1 cellular context compared by ENCODE assay signal in the genomic region with DNA sequence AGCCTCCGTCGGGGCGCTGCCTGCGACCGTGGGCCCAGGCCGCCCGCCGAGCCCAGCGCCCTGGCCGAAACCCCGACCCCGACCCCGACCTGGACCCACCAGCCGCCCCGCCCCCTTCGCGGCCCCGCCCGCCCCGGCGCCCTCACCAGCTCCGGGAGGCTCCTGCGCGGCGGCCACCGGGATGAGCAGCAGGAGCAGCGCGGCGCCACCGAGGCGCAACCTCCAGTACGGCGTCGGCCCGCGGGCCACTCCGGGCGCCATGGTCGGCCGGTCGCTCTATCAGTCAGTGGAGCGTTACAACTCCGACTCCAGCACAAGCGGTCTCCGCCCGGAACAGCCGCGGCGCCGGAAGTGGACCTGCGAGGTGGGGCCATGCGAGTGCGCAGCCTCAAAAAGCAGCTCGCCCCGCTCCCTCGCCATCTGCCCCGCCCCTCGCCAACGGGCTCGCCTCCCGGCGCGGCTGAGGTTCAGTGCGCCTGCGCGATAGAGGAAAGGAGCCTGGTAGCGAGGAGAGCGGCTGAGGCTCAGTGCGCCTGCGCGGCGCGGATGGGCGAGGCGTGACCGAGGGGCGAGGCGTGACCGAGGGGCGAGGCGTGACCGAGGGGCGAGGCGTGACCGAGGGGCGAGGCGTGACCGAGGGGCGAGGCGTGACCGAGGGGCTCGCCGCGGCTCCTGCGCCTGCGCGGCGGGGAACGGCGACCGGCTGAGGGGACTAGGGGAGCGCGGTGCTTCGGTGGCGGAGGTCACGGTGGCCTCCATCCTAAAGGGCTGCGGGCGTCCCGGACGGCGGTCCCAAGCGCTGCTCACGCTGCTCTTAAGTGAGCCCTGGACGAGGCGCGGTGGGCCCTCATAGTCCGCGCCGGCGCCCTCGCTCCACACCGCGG.
TF ChIP-seq lines count a peak whose summit lies in the region.

A gene with protein sequence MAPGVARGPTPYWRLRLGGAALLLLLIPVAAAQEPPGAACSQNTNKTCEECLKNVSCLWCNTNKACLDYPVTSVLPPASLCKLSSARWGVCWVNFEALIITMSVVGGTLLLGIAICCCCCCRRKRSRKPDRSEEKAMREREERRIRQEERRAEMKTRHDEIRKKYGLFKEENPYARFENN (minus strand): TSS at position 335 of the 884 bp plus-strand sequence. CDS start 74 bp downstream, at position 261.

TF ChIP-seq in HepG2, 621 proteins besides CTCF, POLR2A, EP300 and RAD21 (continued from another document and continues in another):
- peak; percentile 64 for TF ChIP-seq IKZF4 (CRISPR knock-in tag; IDR thresholded peaks at IDR 0.05; ENCODE audit: borderline replicate concordance, low read depth, not compliant biosample characterization)
- TF ChIP-seq SSRP1 (CRISPR knock-in tag; IDR thresholded peaks at IDR 0.05) = no peak
- TF ChIP-seq NFIC (IDR thresholded peaks at IDR 0.05; ENCODE audit: low read length) = no peak
- peak; percentile 41; the same call in 1 of the 2 replicates for TF ChIP-seq ZNF598 (CRISPR knock-in tag; IDR thresholded peaks at IDR 0.05; ENCODE audit: borderline replicate concordance)
- TF ChIP-seq SCMH1 (CRISPR knock-in tag; IDR thresholded peaks at IDR 0.05; ENCODE audit: borderline replicate concordance) = no peak
- no peak for TF ChIP-seq PLRG1 (conservative IDR thresholded peaks at IDR 0.05)
- no peak for TF ChIP-seq NCOA1 (CRISPR knock-in tag; IDR thresholded peaks at IDR 0.05)
- no peak for TF ChIP-seq NCOA5 (CRISPR knock-in tag; IDR thresholded peaks at IDR 0.05)
- TF ChIP-seq SNRNP70 (IDR thresholded peaks at IDR 0.05; ENCODE audit: low read depth, low read length) = no peak
- TF ChIP-seq FOXK2 (IDR thresholded peaks at IDR 0.05) = no peak
- peak; percentile 67; the same call in 1 of the 2 replicates for TF ChIP-seq ZNF431 (CRISPR knock-in tag; IDR thresholded peaks at IDR 0.05; ENCODE audit: borderline replicate concordance, low read depth)
- TF ChIP-seq KDM6A (CRISPR knock-in tag; IDR thresholded peaks at IDR 0.05; ENCODE audit: low read depth) = no peak
- TF ChIP-seq, protein P1, sequence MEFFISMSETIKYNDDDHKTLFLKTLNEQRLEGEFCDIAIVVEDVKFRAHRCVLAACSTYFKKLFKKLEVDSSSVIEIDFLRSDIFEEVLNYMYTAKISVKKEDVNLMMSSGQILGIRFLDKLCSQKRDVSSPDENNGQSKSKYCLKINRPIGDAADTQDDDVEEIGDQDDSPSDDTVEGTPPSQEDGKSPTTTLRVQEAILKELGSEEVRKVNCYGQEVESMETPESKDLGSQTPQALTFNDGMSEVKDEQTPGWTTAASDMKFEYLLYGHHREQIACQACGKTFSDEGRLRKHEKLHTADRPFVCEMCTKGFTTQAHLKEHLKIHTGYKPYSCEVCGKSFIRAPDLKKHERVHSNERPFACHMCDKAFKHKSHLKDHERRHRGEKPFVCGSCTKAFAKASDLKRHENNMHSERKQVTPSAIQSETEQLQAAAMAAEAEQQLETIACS (CRISPR knock-in tag; IDR thresholded peaks at IDR 0.05) = no peak
- TF ChIP-seq TSC22D2 (CRISPR knock-in tag; IDR thresholded peaks at IDR 0.05; ENCODE audit: borderline replicate concordance) = no peak
- TF ChIP-seq BORCS8-MEF2B (CRISPR knock-in tag; IDR thresholded peaks at IDR 0.05) = peak; percentile 46; the same call in 1 of the 2 replicates
- TF ChIP-seq, protein P2, sequence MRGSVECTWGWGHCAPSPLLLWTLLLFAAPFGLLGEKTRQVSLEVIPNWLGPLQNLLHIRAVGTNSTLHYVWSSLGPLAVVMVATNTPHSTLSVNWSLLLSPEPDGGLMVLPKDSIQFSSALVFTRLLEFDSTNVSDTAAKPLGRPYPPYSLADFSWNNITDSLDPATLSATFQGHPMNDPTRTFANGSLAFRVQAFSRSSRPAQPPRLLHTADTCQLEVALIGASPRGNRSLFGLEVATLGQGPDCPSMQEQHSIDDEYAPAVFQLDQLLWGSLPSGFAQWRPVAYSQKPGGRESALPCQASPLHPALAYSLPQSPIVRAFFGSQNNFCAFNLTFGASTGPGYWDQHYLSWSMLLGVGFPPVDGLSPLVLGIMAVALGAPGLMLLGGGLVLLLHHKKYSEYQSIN (CRISPR knock-in tag; IDR thresholded peaks at IDR 0.05; ENCODE audit: borderline replicate concordance) = no peak
- TF ChIP-seq RBM22 (optimal IDR thresholded peaks at IDR 0.05; ENCODE audit: low read length) = no peak
- peak; percentile 47 for TF ChIP-seq HDAC1 (CRISPR knock-in tag; IDR thresholded peaks at IDR 0.05)
- TF ChIP-seq, protein P3, sequence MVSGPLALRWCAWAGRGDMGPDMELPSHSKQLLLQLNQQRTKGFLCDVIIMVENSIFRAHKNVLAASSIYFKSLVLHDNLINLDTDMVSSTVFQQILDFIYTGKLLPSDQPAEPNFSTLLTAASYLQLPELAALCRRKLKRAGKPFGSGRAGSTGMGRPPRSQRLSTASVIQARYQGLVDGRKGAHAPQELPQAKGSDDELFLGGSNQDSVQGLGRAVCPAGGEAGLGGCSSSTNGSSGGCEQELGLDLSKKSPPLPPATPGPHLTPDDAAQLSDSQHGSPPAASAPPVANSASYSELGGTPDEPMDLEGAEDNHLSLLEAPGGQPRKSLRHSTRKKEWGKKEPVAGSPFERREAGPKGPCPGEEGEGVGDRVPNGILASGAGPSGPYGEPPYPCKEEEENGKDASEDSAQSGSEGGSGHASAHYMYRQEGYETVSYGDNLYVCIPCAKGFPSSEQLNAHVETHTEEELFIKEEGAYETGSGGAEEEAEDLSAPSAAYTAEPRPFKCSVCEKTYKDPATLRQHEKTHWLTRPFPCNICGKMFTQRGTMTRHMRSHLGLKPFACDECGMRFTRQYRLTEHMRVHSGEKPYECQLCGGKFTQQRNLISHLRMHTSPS (CRISPR knock-in tag; IDR thresholded peaks at IDR 0.05; ENCODE audit: low read depth) = no peak
- peak; percentile 63; the same call in 1 of the 2 replicates for TF ChIP-seq CCDC6 (CRISPR knock-in tag; IDR thresholded peaks at IDR 0.05)
- TF ChIP-seq SETDB1 (CRISPR knock-in tag; IDR thresholded peaks at IDR 0.05; ENCODE audit: borderline replicate concordance) = no peak
- TF ChIP-seq, protein P4, sequence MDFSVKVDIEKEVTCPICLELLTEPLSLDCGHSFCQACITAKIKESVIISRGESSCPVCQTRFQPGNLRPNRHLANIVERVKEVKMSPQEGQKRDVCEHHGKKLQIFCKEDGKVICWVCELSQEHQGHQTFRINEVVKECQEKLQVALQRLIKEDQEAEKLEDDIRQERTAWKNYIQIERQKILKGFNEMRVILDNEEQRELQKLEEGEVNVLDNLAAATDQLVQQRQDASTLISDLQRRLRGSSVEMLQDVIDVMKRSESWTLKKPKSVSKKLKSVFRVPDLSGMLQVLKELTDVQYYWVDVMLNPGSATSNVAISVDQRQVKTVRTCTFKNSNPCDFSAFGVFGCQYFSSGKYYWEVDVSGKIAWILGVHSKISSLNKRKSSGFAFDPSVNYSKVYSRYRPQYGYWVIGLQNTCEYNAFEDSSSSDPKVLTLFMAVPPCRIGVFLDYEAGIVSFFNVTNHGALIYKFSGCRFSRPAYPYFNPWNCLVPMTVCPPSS (IDR thresholded peaks at IDR 0.05) = no peak
- TF ChIP-seq RFXAP (CRISPR knock-in tag; IDR thresholded peaks at IDR 0.05; ENCODE audit: borderline replicate concordance) = no peak; the same call in 1 of the 2 replicates
- peak; percentile 37; the same call in 1 of the 2 replicates for TF ChIP-seq ZNF468 (CRISPR knock-in tag; IDR thresholded peaks at IDR 0.05)
- TF ChIP-seq HDAC6 (IDR thresholded peaks at IDR 0.05; ENCODE audit: low read depth, low read length) = no peak
- peak; percentile 86; the same call in 1 of the 2 replicates for TF ChIP-seq ZNF749 (CRISPR knock-in tag; IDR thresholded peaks at IDR 0.05; ENCODE audit: borderline replicate concordance)
- TF ChIP-seq, protein P5, sequence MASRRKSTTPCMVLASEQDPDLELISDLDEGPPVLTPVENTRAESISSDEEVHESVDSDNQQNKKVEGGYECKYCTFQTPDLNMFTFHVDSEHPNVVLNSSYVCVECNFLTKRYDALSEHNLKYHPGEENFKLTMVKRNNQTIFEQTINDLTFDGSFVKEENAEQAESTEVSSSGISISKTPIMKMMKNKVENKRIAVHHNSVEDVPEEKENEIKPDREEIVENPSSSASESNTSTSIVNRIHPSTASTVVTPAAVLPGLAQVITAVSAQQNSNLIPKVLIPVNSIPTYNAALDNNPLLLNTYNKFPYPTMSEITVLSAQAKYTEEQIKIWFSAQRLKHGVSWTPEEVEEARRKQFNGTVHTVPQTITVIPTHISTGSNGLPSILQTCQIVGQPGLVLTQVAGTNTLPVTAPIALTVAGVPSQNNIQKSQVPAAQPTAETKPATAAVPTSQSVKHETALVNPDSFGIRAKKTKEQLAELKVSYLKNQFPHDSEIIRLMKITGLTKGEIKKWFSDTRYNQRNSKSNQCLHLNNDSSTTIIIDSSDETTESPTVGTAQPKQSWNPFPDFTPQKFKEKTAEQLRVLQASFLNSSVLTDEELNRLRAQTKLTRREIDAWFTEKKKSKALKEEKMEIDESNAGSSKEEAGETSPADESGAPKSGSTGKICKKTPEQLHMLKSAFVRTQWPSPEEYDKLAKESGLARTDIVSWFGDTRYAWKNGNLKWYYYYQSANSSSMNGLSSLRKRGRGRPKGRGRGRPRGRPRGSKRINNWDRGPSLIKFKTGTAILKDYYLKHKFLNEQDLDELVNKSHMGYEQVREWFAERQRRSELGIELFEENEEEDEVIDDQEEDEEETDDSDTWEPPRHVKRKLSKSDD (CRISPR knock-in tag; IDR thresholded peaks at IDR 0.05; ENCODE audit: low read depth) = peak; percentile 97
- TF ChIP-seq, protein P6, sequence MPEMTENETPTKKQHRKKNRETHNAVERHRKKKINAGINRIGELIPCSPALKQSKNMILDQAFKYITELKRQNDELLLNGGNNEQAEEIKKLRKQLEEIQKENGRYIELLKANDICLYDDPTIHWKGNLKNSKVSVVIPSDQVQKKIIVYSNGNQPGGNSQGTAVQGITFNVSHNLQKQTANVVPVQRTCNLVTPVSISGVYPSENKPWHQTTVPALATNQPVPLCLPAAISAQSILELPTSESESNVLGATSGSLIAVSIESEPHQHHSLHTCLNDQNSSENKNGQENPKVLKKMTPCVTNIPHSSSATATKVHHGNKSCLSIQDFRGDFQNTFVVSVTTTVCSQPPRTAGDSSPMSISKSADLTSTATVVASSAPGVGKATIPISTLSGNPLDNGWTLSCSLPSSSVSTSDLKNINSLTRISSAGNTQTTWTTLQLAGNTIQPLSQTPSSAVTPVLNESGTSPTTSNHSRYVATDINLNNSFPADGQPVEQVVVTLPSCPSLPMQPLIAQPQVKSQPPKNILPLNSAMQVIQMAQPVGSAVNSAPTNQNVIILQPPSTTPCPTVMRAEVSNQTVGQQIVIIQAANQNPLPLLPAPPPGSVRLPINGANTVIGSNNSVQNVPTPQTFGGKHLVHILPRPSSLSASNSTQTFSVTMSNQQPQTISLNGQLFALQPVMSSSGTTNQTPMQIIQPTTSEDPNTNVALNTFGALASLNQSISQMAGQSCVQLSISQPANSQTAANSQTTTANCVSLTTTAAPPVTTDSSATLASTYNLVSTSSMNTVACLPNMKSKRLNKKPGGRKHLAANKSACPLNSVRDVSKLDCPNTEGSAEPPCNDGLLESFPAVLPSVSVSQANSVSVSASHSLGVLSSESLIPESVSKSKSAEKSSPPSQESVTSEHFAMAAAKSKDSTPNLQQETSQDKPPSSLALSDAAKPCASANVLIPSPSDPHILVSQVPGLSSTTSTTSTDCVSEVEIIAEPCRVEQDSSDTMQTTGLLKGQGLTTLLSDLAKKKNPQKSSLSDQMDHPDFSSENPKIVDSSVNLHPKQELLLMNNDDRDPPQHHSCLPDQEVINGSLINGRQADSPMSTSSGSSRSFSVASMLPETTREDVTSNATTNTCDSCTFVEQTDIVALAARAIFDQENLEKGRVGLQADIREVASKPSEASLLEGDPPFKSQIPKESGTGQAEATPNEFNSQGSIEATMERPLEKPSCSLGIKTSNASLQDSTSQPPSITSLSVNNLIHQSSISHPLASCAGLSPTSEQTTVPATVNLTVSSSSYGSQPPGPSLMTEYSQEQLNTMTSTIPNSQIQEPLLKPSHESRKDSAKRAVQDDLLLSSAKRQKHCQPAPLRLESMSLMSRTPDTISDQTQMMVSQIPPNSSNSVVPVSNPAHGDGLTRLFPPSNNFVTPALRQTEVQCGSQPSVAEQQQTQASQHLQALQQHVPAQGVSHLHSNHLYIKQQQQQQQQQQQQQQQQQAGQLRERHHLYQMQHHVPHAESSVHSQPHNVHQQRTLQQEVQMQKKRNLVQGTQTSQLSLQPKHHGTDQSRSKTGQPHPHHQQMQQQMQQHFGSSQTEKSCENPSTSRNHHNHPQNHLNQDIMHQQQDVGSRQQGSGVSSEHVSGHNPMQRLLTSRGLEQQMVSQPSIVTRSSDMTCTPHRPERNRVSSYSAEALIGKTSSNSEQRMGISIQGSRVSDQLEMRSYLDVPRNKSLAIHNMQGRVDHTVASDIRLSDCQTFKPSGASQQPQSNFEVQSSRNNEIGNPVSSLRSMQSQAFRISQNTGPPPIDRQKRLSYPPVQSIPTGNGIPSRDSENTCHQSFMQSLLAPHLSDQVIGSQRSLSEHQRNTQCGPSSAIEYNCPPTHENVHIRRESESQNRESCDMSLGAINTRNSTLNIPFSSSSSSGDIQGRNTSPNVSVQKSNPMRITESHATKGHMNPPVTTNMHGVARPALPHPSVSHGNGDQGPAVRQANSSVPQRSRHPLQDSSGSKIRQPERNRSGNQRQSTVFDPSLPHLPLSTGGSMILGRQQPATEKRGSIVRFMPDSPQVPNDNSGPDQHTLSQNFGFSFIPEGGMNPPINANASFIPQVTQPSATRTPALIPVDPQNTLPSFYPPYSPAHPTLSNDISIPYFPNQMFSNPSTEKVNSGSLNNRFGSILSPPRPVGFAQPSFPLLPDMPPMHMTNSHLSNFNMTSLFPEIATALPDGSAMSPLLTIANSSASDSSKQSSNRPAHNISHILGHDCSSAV (CRISPR knock-in tag; IDR thresholded peaks at IDR 0.05; ENCODE audit: borderline replicate concordance) = no peak
- TF ChIP-seq, protein P7, sequence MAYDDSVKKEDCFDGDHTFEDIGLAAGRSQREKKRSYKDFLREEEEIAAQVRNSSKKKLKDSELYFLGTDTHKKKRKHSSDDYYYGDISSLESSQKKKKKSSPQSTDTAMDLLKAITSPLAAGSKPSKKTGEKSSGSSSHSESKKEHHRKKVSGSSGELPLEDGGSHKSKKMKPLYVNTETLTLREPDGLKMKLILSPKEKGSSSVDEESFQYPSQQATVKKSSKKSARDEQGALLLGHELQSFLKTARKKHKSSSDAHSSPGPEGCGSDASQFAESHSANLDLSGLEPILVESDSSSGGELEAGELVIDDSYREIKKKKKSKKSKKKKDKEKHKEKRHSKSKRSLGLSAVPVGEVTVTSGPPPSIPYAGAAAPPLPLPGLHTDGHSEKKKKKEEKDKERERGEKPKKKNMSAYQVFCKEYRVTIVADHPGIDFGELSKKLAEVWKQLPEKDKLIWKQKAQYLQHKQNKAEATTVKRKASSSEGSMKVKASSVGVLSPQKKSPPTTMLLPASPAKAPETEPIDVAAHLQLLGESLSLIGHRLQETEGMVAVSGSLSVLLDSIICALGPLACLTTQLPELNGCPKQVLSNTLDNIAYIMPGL (CRISPR knock-in tag; IDR thresholded peaks at IDR 0.05; ENCODE audit: borderline replicate concordance in 1 of 2, low read depth in 1 of 2) = peak in 1 of 2 experiments; percentile 47; a peak in 1 of 4 replicates
- peak; percentile 18; the same call in 1 of the 2 replicates for TF ChIP-seq MXD4 (CRISPR knock-in tag; IDR thresholded peaks at IDR 0.05)
- peak; percentile 66; the same call in 1 of the 2 replicates for TF ChIP-seq ZNF616 (CRISPR knock-in tag; IDR thresholded peaks at IDR 0.05; ENCODE audit: low read depth)
- TF ChIP-seq ZNF644 (CRISPR knock-in tag; IDR thresholded peaks at IDR 0.05; ENCODE audit: low read depth) = no peak
- no peak for TF ChIP-seq ZNF501 (CRISPR knock-in tag; IDR thresholded peaks at IDR 0.05)
- no peak for TF ChIP-seq ZNF260 (CRISPR knock-in tag; IDR thresholded peaks at IDR 0.05; ENCODE audit: borderline replicate concordance, low read depth)
- TF ChIP-seq, protein P8, sequence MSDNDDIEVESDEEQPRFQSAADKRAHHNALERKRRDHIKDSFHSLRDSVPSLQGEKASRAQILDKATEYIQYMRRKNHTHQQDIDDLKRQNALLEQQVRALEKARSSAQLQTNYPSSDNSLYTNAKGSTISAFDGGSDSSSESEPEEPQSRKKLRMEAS (IDR thresholded peaks at IDR 0.05) = no peak
- TF ChIP-seq CCAR2 (optimal IDR thresholded peaks at IDR 0.05; ENCODE audit: low read depth, low read length) = no peak
- no peak for TF ChIP-seq ZFP1 (CRISPR knock-in tag; IDR thresholded peaks at IDR 0.05)
